8 cellular contexts compared by ENCODE assay signal in the genomic region with DNA sequence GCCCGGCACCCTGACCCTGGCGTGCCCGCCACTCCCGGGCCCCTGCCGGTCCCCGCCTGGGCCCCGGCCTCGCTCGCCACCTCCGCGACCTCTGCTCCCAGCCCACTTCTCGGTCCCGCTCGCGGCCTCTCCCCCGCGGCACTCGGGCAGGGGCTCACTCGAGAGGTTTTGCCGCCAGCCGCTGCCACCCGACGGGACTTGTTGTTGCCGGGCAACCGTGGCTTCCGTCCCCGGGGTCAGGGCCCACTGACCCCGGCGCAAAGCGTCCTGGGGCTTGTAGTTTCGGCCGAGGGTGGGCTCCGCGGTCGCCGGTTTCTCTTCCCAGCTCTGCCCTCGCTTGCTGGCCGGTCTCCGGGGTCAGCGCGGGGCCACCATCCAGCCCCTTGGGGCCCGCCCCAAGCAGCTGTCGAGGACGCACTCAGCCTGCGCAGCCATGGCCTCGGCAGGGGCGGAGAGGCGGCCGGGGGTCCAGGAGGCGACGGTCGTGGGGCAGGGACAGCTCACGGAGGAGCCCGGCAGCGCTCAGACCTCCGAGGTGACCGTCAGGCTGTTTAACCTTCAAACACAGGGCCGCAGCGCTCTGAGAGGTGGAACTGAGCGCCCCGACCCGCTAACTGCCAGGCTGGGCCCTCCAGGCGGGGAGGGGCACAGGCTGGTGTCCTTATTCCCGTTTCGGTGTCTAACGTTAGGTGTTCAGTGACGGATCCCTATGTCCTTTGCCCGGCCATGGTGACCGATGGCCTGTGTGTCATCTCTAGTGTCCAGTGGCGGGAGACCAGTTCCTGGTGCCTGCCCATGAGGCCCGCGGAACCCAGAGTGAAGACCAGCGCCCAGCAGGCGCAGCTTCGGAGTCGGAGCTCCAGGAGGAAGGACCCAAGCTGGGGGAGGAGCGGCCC. TPM values are rescaled to one million over a fixed set of nuclear protein-coding genes. Genes with fewer than 3 reads are reported as not detected.
DNase-seq lines count a peak whose midpoint lies in the region; ATAC-seq and TF ChIP-seq lines count a peak whose summit lies in the region.

TSS of gene C16orf86 (plus strand) at position 277 of the 896 bp plus-strand sequence. CDS start at position 434, 157 bp downstream.
TSS of gene ENKD1 (minus strand) at position 213 of the 896 bp plus-strand sequence. CDS start 308 bp downstream, outside the sequence.

- H3K9me3 ChIP-seq in CD4-positive, CD25-positive, alpha-beta regulatory T cell (ENCODE audit: control insufficient read depth in 2 of 2, low read length in 2 of 2): no peaks in the 10 kb centered on the region
- no peaks in the 10 kb centered on the region for H3K9me3 ChIP-seq in suprapubic skin

- peak within 1 kb of the TSS; percentile 26 to 65 (median 26) for H3K27ac Mint-ChIP-seq in CD4-positive, CD25-positive, alpha-beta regulatory T cell
- H3K27ac Mint-ChIP-seq in activated naive CD4-positive, alpha-beta T cell treated with anti-CD3 and anti-CD28 coated beads, Interleukin-2, amount 10 ng/mL, durations not matched to agents 7 days and 5 days: peak within 1 kb of the TSS; percentile 86

- H3K9me3 Mint-ChIP-seq in CD4-positive, CD25-positive, alpha-beta regulatory T cell: no peaks in the 10 kb centered on the region
- H3K9me3 Mint-ChIP-seq in activated naive CD4-positive, alpha-beta T cell treated with anti-CD3 and anti-CD28 coated beads, Interleukin-2, amount 10 ng/mL, durations not matched to agents 7 days and 5 days: no peaks in the 10 kb centered on the region

- peak within 1 kb of the TSS; percentile 80 to 94 (median 84) for H3K4me3 Mint-ChIP-seq in CD4-positive, CD25-positive, alpha-beta regulatory T cell
- peak within 1 kb of the TSS; percentile 87 for H3K4me3 Mint-ChIP-seq in activated naive CD4-positive, alpha-beta T cell treated with anti-CD3 and anti-CD28 coated beads, Interleukin-2, amount 10 ng/mL, durations not matched to agents 7 days and 5 days

- H3K27me3 ChIP-seq in CD4-positive, CD25-positive, alpha-beta regulatory T cell (ENCODE audit: control insufficient read depth, insufficient read depth, low read length): no peaks in the 10 kb centered on the region
- no peaks in the 10 kb centered on the region for H3K27me3 ChIP-seq in suprapubic skin

- peak; percentile 61 to 68 for ATAC-seq in CD4-positive, CD25-positive, alpha-beta regulatory T cell (ENCODE audit: low read depth in 2 of 2)
- ATAC-seq in GM19467 (IDR thresholded peaks at IDR 0.05; ENCODE audit: unreplicated experiment) (peak; percentile 44), omental fat pad (ENCODE audit: low FRiP score) (peak; percentile 49)

- H3K4me1 Mint-ChIP-seq in CD4-positive, CD25-positive, alpha-beta regulatory T cell: peaks cover 0 to 41% (median 15%) of the 10 kb centered on the region in 4 donors
- peaks cover 33% of the 10 kb centered on the region for H3K4me1 Mint-ChIP-seq in activated naive CD4-positive, alpha-beta T cell treated with anti-CD3 and anti-CD28 coated beads, Interleukin-2, amount 10 ng/mL, durations not matched to agents 7 days and 5 days

- peak within 1 kb of the TSS; percentile 44 for H3K4me3 ChIP-seq in CD4-positive, CD25-positive, alpha-beta regulatory T cell (ENCODE audit: low read depth, low read length)
- H3K4me3 ChIP-seq in suprapubic skin: peak within 1 kb of the TSS; percentile 91

- H3K4me1 ChIP-seq in CD4-positive, CD25-positive, alpha-beta regulatory T cell (ENCODE audit: control insufficient read depth, insufficient read depth, low read length, poor library complexity, severe bottlenecking): peaks cover 30% of the 10 kb centered on the region
- peaks cover 34% of the 10 kb centered on the region for H3K4me1 ChIP-seq in suprapubic skin

- TF ChIP-seq EP300 in suprapubic skin (IDR thresholded peaks at IDR 0.05): no peak

- H3K27me3 Mint-ChIP-seq in CD4-positive, CD25-positive, alpha-beta regulatory T cell: no peaks in the 10 kb centered on the region
- H3K27me3 Mint-ChIP-seq in activated naive CD4-positive, alpha-beta T cell treated with anti-CD3 and anti-CD28 coated beads, Interleukin-2, amount 10 ng/mL, durations not matched to agents 7 days and 5 days: peaks cover 4% of the 10 kb centered on the region

- CTCF ChIA-PET in activated naive CD4-positive, alpha-beta T cell treated with anti-CD3 and anti-CD28 coated beads, Interleukin-2, amount 10 ng/mL, durations not matched to agents 7 days and 5 days (lab: Charles Lee): interaction anchor here (0.6 to 10.0 kb wide), 11 partner anchors 22 to 195 kb away, joined by 3 to 151 read pairs (median 5); partner anchors contain the start of genes CARMIL2, CTCF and GFOD2

- H3K36me3 Mint-ChIP-seq in CD4-positive, CD25-positive, alpha-beta regulatory T cell: no peaks in the 10 kb centered on the region
- peaks cover 9% of the 10 kb centered on the region for H3K36me3 Mint-ChIP-seq in activated naive CD4-positive, alpha-beta T cell treated with anti-CD3 and anti-CD28 coated beads, Interleukin-2, amount 10 ng/mL, durations not matched to agents 7 days and 5 days

- H3K27ac ChIP-seq in CD4-positive, CD25-positive, alpha-beta regulatory T cell (ENCODE audit: insufficient read depth, low read length, poor library complexity, severe bottlenecking): peak within 1 kb of the TSS; percentile 61
- peak within 1 kb of the TSS; percentile 83 for H3K27ac ChIP-seq in suprapubic skin

- peak; percentile 79 to 88 (median 82) for DNase-seq in CD4-positive, CD25-positive, alpha-beta regulatory T cell
- DNase-seq in HuH-7.5 (ENCODE audit: low spot score) (peak; percentile 99), SK-N-DZ (ENCODE audit: low spot score) (peak; percentile 85), glomerular visceral epithelial cell (ENCODE audit: extremely low spot score) (peak; percentile 53), omental fat pad (ENCODE audit: low spot score) (no peak), suprapubic skin (ENCODE audit: low spot score in 2 of 2) (peak; percentile 90 to 92)
- peak; percentile 91 for DNase-seq in activated naive CD4-positive, alpha-beta T cell treated with anti-CD3 and anti-CD28 coated beads, Interleukin-2, amount 10 ng/mL, durations not matched to agents 7 days and 5 days

- TF ChIP-seq CTCF in omental fat pad (IDR thresholded peaks at IDR 0.05): no peak
- TF ChIP-seq CTCF in suprapubic skin (IDR thresholded peaks at IDR 0.05): no peak

- WGBS in suprapubic skin: 2% methylated on average over 13 of the region's 77 CpGs

- H3K36me3 ChIP-seq in CD4-positive, CD25-positive, alpha-beta regulatory T cell (ENCODE audit: control insufficient read depth, insufficient read depth, low read length): no peaks in the 10 kb centered on the region
- H3K36me3 ChIP-seq in suprapubic skin: peaks cover 14% of the 10 kb centered on the region

- no peak for TF ChIP-seq POLR2A in suprapubic skin (IDR thresholded peaks at IDR 0.05)

RNA-seq across cellular contexts. Expression of gene C16orf86, which starts in this region (rescaled TPM):
- total RNA-seq in CD4-positive, CD25-positive, alpha-beta regulatory T cell: 3.2 TPM
- polyA plus RNA-seq in CD4-positive, CD25-positive, alpha-beta regulatory T cell: 1 to 10 TPM; 3.9 to 6.8 (median 6.0) TPM
- 5.7 and 5.9 TPM in 2 replicates for polyA plus RNA-seq in SK-N-DZ (2014; cell fraction: cytosol; rRNA removed)
- 17.9 and 19.9 TPM in 2 replicates for polyA plus RNA-seq in SK-N-DZ (2014; cell fraction: nucleus; rRNA removed)
- total RNA-seq in omental fat pad: 1 to 10 TPM; 5.0 to 8.3 (median 7.6) TPM
- total RNA-seq in suprapubic skin: 1 to 10 TPM; 2.1 to 6.8 (median 3.6) TPM

RNA-seq across cellular contexts. Expression of gene ENKD1, which starts in this region (rescaled TPM):
- 2.4 TPM for total RNA-seq in CD4-positive, CD25-positive, alpha-beta regulatory T cell
- polyA plus RNA-seq in CD4-positive, CD25-positive, alpha-beta regulatory T cell: 1 to 10 TPM in 3 of 4 donors, under 1 TPM in 1; 0.65 to 2.9 (median 1.5) TPM
- 29.0 and 31.4 TPM in 2 replicates for polyA plus RNA-seq in SK-N-DZ (2014; cell fraction: cytosol; rRNA removed)
- polyA plus RNA-seq in SK-N-DZ (2014; cell fraction: nucleus; rRNA removed): 51.5 and 82.6 TPM in 2 replicates
- total RNA-seq in omental fat pad (10 to 100 TPM in 3 of 4 donors, 1 to 10 TPM in 1; 7.7 to 17.8 (median 13.7) TPM), suprapubic skin (10 to 100 TPM; 10.1 to 33.6 (median 13.7) TPM)
